ENCODE assay signal across 1 cellular context in genomic region chr9:129442791-129443511, GRCh38.
A peak's percentile ranks its signal among the peaks of the same experiment; 100 is the strongest.
TF ChIP-seq lines count a peak whose summit lies in the region.

No MANE protein-coding gene starts in this region.

TF ChIP-seq in HepG2, 621 proteins besides CTCF, POLR2A, EP300 and RAD21 (continued from another document and continues in another):
- TF ChIP-seq THAP7 (CRISPR knock-in tag; IDR thresholded peaks at IDR 0.05) (no peak), NONO (IDR thresholded peaks at IDR 0.05) (no peak), NONO (CRISPR knock-in tag; conservative IDR thresholded peaks at IDR 0.05) (peak; percentile 47; the same call in 1 of the 2 replicates), MIER2 (CRISPR knock-in tag; IDR thresholded peaks at IDR 0.05) (peak; percentile 26; the same call in 1 of the 2 replicates), NAIF1 (CRISPR knock-in tag; IDR thresholded peaks at IDR 0.05; ENCODE audit: borderline replicate concordance) (no peak), ZFP36L2 (CRISPR knock-in tag; IDR thresholded peaks at IDR 0.05) (no peak), ZXDC (CRISPR knock-in tag; IDR thresholded peaks at IDR 0.05) (no peak), ZNF672 (CRISPR knock-in tag; IDR thresholded peaks at IDR 0.05) (no peak), NR2F2 (IDR thresholded peaks at IDR 0.05; ENCODE audit: borderline replicate concordance, low read depth) (no peak), TAF1 (CRISPR knock-in tag; IDR thresholded peaks at IDR 0.05) (no peak; the same call in 1 of the 2 replicates), LRRFIP1 (CRISPR knock-in tag; conservative IDR thresholded peaks at IDR 0.05) (no peak), PRDM4 (CRISPR knock-in tag; IDR thresholded peaks at IDR 0.05; ENCODE audit: borderline replicate concordance) (no peak), ZNF776 (CRISPR knock-in tag; IDR thresholded peaks at IDR 0.05) (no peak), HNF4A (CRISPR knock-in tag; IDR thresholded peaks at IDR 0.05) (peak; percentile 98), GFI1 (CRISPR knock-in tag; IDR thresholded peaks at IDR 0.05; ENCODE audit: borderline replicate concordance) (no peak), ZFP36 (IDR thresholded peaks at IDR 0.05; ENCODE audit: borderline replicate concordance, low read depth, low read length, partially characterized antibody) (no peak), SCMH1 (CRISPR knock-in tag; IDR thresholded peaks at IDR 0.05; ENCODE audit: borderline replicate concordance) (no peak), BATF2 (CRISPR knock-in tag; IDR thresholded peaks at IDR 0.05) (no peak), TCF7 (IDR thresholded peaks at IDR 0.05; ENCODE audit: low read depth) (no peak), ZBTB39 (CRISPR knock-in tag; IDR thresholded peaks at IDR 0.05) (no peak), ZMAT5 (CRISPR knock-in tag; IDR thresholded peaks at IDR 0.05; ENCODE audit: borderline replicate concordance, low read depth) (no peak), ZNF343 (CRISPR knock-in tag; IDR thresholded peaks at IDR 0.05) (no peak), DBP (CRISPR knock-in tag; IDR thresholded peaks at IDR 0.05; ENCODE audit: not compliant biosample characterization) (no peak), ZNF558 (CRISPR knock-in tag; IDR thresholded peaks at IDR 0.05; ENCODE audit: borderline replicate concordance) (no peak), REXO4 (CRISPR knock-in tag; IDR thresholded peaks at IDR 0.05; ENCODE audit: borderline replicate concordance) (no peak), PHF5A (CRISPR knock-in tag; IDR thresholded peaks at IDR 0.05; ENCODE audit: low read depth, unreplicated experiment) (no peak), SMC3 (IDR thresholded peaks at IDR 0.05; ENCODE audit: low read length) (no peak), ZNF83 (CRISPR knock-in tag; IDR thresholded peaks at IDR 0.05; ENCODE audit: borderline replicate concordance) (no peak), ZNF775 (CRISPR knock-in tag; IDR thresholded peaks at IDR 0.05; ENCODE audit: borderline replicate concordance) (no peak), ZNF883 (CRISPR knock-in tag; IDR thresholded peaks at IDR 0.05; ENCODE audit: not compliant biosample characterization) (no peak), NFAT5 (CRISPR knock-in tag; IDR thresholded peaks at IDR 0.05) (no peak), ZZZ3 (CRISPR knock-in tag; IDR thresholded peaks at IDR 0.05; ENCODE audit: borderline replicate concordance) (peak; percentile 80; the same call in 1 of the 2 replicates), GMEB2 (CRISPR knock-in tag; IDR thresholded peaks at IDR 0.05; ENCODE audit: low read depth) (no peak), ZNF616 (CRISPR knock-in tag; IDR thresholded peaks at IDR 0.05; ENCODE audit: low read depth) (no peak), HNRNPUL1 (IDR thresholded peaks at IDR 0.05; ENCODE audit: low read depth, low read length) (no peak), CCDC6 (CRISPR knock-in tag; IDR thresholded peaks at IDR 0.05) (peak; percentile 39; the same call in 1 of the 2 replicates), ZNF510 (CRISPR knock-in tag; IDR thresholded peaks at IDR 0.05; ENCODE audit: low read depth) (no peak), TOE1 (CRISPR knock-in tag; IDR thresholded peaks at IDR 0.05) (no peak), NCOA5 (CRISPR knock-in tag; IDR thresholded peaks at IDR 0.05) (no peak)
